In genomic region chr6:27260836-27261375, GRCh38 we compare ENCODE assay signal across 23 cellular contexts. TPM values are rescaled to one million over a fixed set of nuclear protein-coding genes. Genes with fewer than 3 reads are reported as not detected.
DNase-seq lines count a peak whose midpoint lies in the region; TF ChIP-seq lines count a peak whose summit lies in the region.
"Had no signal": no experiment of that assay in that cellular context is flagged by ENCODE, and none has a peak within 500 bp of the region (broad histone marks: within the 10 kb centered on the region; RNA-seq: fewer than 3 reads in every experiment).

No MANE protein-coding gene starts in this region.

- WGBS in iPS DF 6.9 (ENCODE audit: insufficient coverage, insufficient read length): no CpG with 5 or more reads among the region's 30 CpGs

- H3K27ac ChIP-seq in brain microvascular endothelial cell: no peak overlapping the region
- H3K27ac ChIP-seq in iPS DF 6.9 (ENCODE audit: low read length): no peak overlapping the region
- H3K27ac ChIP-seq: epithelial cell of prostate had no signal

- H3K27ac Mint-ChIP-seq in HFFc6: no peak overlapping the region
- no peak overlapping the region for H3K27ac Mint-ChIP-seq in osteocyte (ENCODE audit: unreplicated experiment)
- H3K27ac Mint-ChIP-seq: activated T-helper 17 cell treated with anti-CD3 and anti-CD28 coated beads, Interleukin-2, amount 50 U/mL, for 72 hours had no signal

- TF ChIP-seq CTCF in HFFc6 (IDR thresholded peaks at IDR 0.05): no peak
- no peak for TF ChIP-seq CTCF in brain microvascular endothelial cell (IDR thresholded peaks at IDR 0.05; ENCODE audit: low read depth, low read length, missing control alignments)
- TF ChIP-seq CTCF in osteocyte (IDR thresholded peaks at IDR 0.05): no peak

- H3K4me3 ChIP-seq in brain microvascular endothelial cell (ENCODE audit: low read depth, low read length): peak overlapping the region; percentile 29
- peak overlapping the region; percentile 71; the same call in 1 of the 2 replicates for H3K4me3 ChIP-seq in iPS DF 6.9 (ENCODE audit: low read length)

- H3K27me3 Mint-ChIP-seq in HFFc6 (ENCODE audit: insufficient read depth) (peaks cover 12% of the 10 kb centered on the region), osteocyte (ENCODE audit: unreplicated experiment) (peaks cover 61% of the 10 kb centered on the region)

- peaks cover 11% of the 10 kb centered on the region for H3K4me1 Mint-ChIP-seq in HFFc6 (ENCODE audit: low read depth)
- peaks cover 14% of the 10 kb centered on the region for H3K4me1 Mint-ChIP-seq in osteocyte (ENCODE audit: unreplicated experiment)
- H3K4me1 Mint-ChIP-seq: activated T-helper 17 cell treated with anti-CD3 and anti-CD28 coated beads, Interleukin-2, amount 50 U/mL, for 72 hours had no signal

- H3K27me3 ChIP-seq in brain microvascular endothelial cell (replicated peaks): no peaks in the 10 kb centered on the region
- no peaks in the 10 kb centered on the region for H3K27me3 ChIP-seq in iPS DF 6.9 (ENCODE audit: control insufficient read depth, insufficient read depth, low read length)

- DNase-seq in HFFc6 (peak; percentile 22), brain microvascular endothelial cell (no peak), iPS DF 6.9 (ENCODE audit: low read depth, low spot score) (no peak), osteocyte (ENCODE audit: extremely low spot score, unreplicated experiment) (peak; percentile 49), GDM1 (lab: John Stamatoyannopoulos, UW) (no peak), NCI-H774 (lab: John Stamatoyannopoulos, UW) (no peak), NCI-H2196 (lab: John Stamatoyannopoulos, UW; ENCODE audit: unreplicated experiment) (no peak), NCI-H524 treated with DMSO at 0.1 percent for 48 hours (lab: John Stamatoyannopoulos, UW) (no peak)
- DNase-seq: activated CD4-positive, CD25-positive, alpha-beta regulatory T cell; DND-41; glutamatergic neuron; NCI-H187 treated with DMSO at 0.1 percent for 48 hours; occipital lobe; Right ventricle myocardium superior; stimulated activated CD4-positive, alpha-beta T cell treated with anti-CD3 and anti-CD28 coated beads, Interleukin-2, amount 100 ng/mL, for 48 hours; substantia nigra; T-helper 1 cell had no signal

- H3K4me1 ChIP-seq in iPS DF 6.9 (ENCODE audit: control insufficient read depth, insufficient read depth, low read length): no peaks in the 10 kb centered on the region

- H3K36me3 ChIP-seq in brain microvascular endothelial cell (replicated peaks): no peaks in the 10 kb centered on the region
- no peaks in the 10 kb centered on the region for H3K36me3 ChIP-seq in iPS DF 6.9 (ENCODE audit: control insufficient read depth, insufficient read depth, low read length)

- H3K4me3 Mint-ChIP-seq in HFFc6 (peak overlapping the region; percentile 75), osteocyte (ENCODE audit: unreplicated experiment) (peak overlapping the region; percentile 38)
- H3K4me3 Mint-ChIP-seq: activated T-helper 17 cell treated with anti-CD3 and anti-CD28 coated beads, Interleukin-2, amount 50 U/mL, for 72 hours had no signal

- in situ Hi-C loops in brain microvascular endothelial cell (cut with HindIII; ENCODE audit: low pct_ligation_motif_present, low sequenced_read_pairs): no loop called here

- H3K9me3 ChIP-seq in iPS DF 6.9 (ENCODE audit: control insufficient read depth, insufficient read depth, low read length): no peaks in the 10 kb centered on the region

- H3K9me3 Mint-ChIP-seq in HFFc6 (no peaks in the 10 kb centered on the region), osteocyte (ENCODE audit: unreplicated experiment) (no peaks in the 10 kb centered on the region)
- H3K9me3 Mint-ChIP-seq: activated T-helper 17 cell treated with anti-CD3 and anti-CD28 coated beads, Interleukin-2, amount 50 U/mL, for 72 hours had no signal

- H3K36me3 Mint-ChIP-seq in HFFc6 (ENCODE audit: low read depth) (no peaks in the 10 kb centered on the region), osteocyte (ENCODE audit: unreplicated experiment) (no peaks in the 10 kb centered on the region)

RNA-seq across cellular contexts. Expression of gene PRSS16, which starts 13.4 kb away (rescaled TPM):
- total RNA-seq in HFFc6 (2021; fragmentation: NEBNext Ultra II Directional; extraction: Animal tissue kit (Norgen Biotek cat#: 25700)): not detected
- total RNA-seq in osteocyte: not detected in 2 replicates
- total RNA-seq: occipital lobe, Right ventricle myocardium superior had no signal

RNA-seq across cellular contexts. Expression of gene POM121L2, which starts 51.2 kb away (rescaled TPM):
- total RNA-seq in HFFc6 (2021; fragmentation: NEBNext Ultra II Directional; extraction: Animal tissue kit (Norgen Biotek cat#: 25700)): not detected
- not detected in 2 replicates for total RNA-seq in osteocyte
- total RNA-seq: activated T-helper 17 cell treated with anti-CD3 and anti-CD28 coated beads, Interleukin-2, amount 50 U/mL, for 72 hours; kidney epithelial cell; mononuclear cell; NCI-H460; occipital lobe; Right ventricle myocardium superior; sciatic nerve had no signal

Comparison
In these comparisons a context has a peak if more than half of its experiments do, and no peak if none do; other contexts are left out.
1. DNase-seq: peak in HFFc6 (single experiment) and osteocyte (single experiment); none in brain microvascular endothelial cell (single experiment), iPS DF 6.9 (single experiment), GDM1 (single experiment), NCI-H774 (single experiment), NCI-H2196 (single experiment) and NCI-H524 treated with DMSO at 0.1 percent for 48 hours (single experiment).